Comparison of ENCODE assay signal across 1 cellular context in genomic region chr15:71302861-71303410, GRCh38.
A peak's percentile ranks its signal among the peaks of the same experiment; 100 is the strongest.
TF ChIP-seq lines count a peak whose summit lies in the region.

No MANE protein-coding gene starts in this region.

TF ChIP-seq in IMR-90, 13 proteins besides CTCF, POLR2A, EP300 and RAD21:
- TF ChIP-seq USF2 (IDR thresholded peaks at IDR 0.05; ENCODE audit: low read depth, low read length) (no peak), CHD1 (IDR thresholded peaks at IDR 0.05; ENCODE audit: low read depth, low read length) (no peak), SMC3 (IDR thresholded peaks at IDR 0.05; ENCODE audit: low read depth, low read length) (no peak), MXI1 (IDR thresholded peaks at IDR 0.05; ENCODE audit: borderline replicate concordance, low read depth, low read length) (no peak), NFE2L2 (IDR thresholded peaks at IDR 0.05; ENCODE audit: low read depth, low read length) (peak; percentile 75; the same call in 1 of the 2 replicates)
TF ChIP-seq in IMR-90: peak in this region for 1.
